1 cellular context compared by ENCODE assay signal in genomic region chr22:21629262-21630149, GRCh38.
A peak's percentile ranks its signal among the peaks of the same experiment; 100 is the strongest.
TF ChIP-seq lines count a peak whose summit lies in the region.

TSS of gene YDJC (minus strand) at chr22:21630022. CDS start at chr22:21630014, 8 bp downstream.

TF ChIP-seq in HEK293, 187 proteins besides CTCF, POLR2A, EP300 and RAD21 (continued from another document and continues in another):
- TF ChIP-seq ZNF26 (tag by site-specific recombination; IDR thresholded peaks at IDR 0.05): no peak
- TF ChIP-seq ZSCAN16 (tag by site-specific recombination; IDR thresholded peaks at IDR 0.05): no peak; the same call in 1 of the 2 replicates
- no peak for TF ChIP-seq ZNF248 (tag by site-specific recombination; IDR thresholded peaks at IDR 0.05)
- peak; percentile 53 for TF ChIP-seq INSM2 (tag by site-specific recombination; IDR thresholded peaks at IDR 0.05)
- no peak for TF ChIP-seq ZNF792 (tag by site-specific recombination; IDR thresholded peaks at IDR 0.05)
- TF ChIP-seq FEZF1 (tag by site-specific recombination; IDR thresholded peaks at IDR 0.05): no peak
- peak; percentile 56 for TF ChIP-seq ZNF600 (tag by site-specific recombination; IDR thresholded peaks at IDR 0.05)
- TF ChIP-seq ZNF37A (tag by site-specific recombination; IDR thresholded peaks at IDR 0.05): no peak
- TF ChIP-seq ZNF140 (tag by site-specific recombination; IDR thresholded peaks at IDR 0.05): no peak
- TF ChIP-seq ZBTB7A (tag by site-specific recombination; IDR thresholded peaks at IDR 0.05; ENCODE audit: low read depth): peak; percentile 45; the same call in 1 of the 2 replicates
- peak; percentile 84; the same call in 1 of the 2 replicates for TF ChIP-seq YY1 (tag by site-specific recombination; IDR thresholded peaks at IDR 0.05)
- TF ChIP-seq PATZ1 (tag by site-specific recombination; IDR thresholded peaks at IDR 0.05): peak; percentile 95
- no peak for TF ChIP-seq ZNF658 (tag by site-specific recombination; IDR thresholded peaks at IDR 0.05)
- peak; percentile 69 for TF ChIP-seq ZEB2 (tag by site-specific recombination; IDR thresholded peaks at IDR 0.05)
- no peak for TF ChIP-seq ZNF488 (tag by site-specific recombination; IDR thresholded peaks at IDR 0.05)
- 0 out of 2 replicates have a peak, but pooled peaks have one; percentile 12 for TF ChIP-seq ZNF239 (tag by site-specific recombination; IDR thresholded peaks at IDR 0.05)
- no peak for TF ChIP-seq ZNF624 (tag by site-specific recombination; IDR thresholded peaks at IDR 0.05)
- 0 out of 2 replicates have a peak, but pooled peaks have one; percentile 15 for TF ChIP-seq ZNF585B (tag by site-specific recombination; IDR thresholded peaks at IDR 0.05)
- no peak for TF ChIP-seq ZNF18 (tag by site-specific recombination; IDR thresholded peaks at IDR 0.05)
- TF ChIP-seq ZNF555 (tag by site-specific recombination; conservative IDR thresholded peaks at IDR 0.05): no peak
- TF ChIP-seq ZNF121 (tag by site-specific recombination; IDR thresholded peaks at IDR 0.05): no peak
- TF ChIP-seq ELK4 (IDR thresholded peaks at IDR 0.05; ENCODE audit: borderline replicate concordance, low read depth, low read length): no peak
- TF ChIP-seq OSR2 (tag by site-specific recombination; IDR thresholded peaks at IDR 0.05): peak; percentile 81
- TF ChIP-seq SP3 (tag by site-specific recombination; IDR thresholded peaks at IDR 0.05): peak; percentile 91
- no peak; the same call in 1 of the 2 replicates for TF ChIP-seq ZBTB10 (tag by site-specific recombination; IDR thresholded peaks at IDR 0.05)
- TF ChIP-seq ZNF518A (tag by site-specific recombination; conservative IDR thresholded peaks at IDR 0.05; ENCODE audit: low read depth): 0 out of 2 replicates have a peak, but pooled peaks have one; percentile 40
- no peak for TF ChIP-seq ZSCAN18 (tag by site-specific recombination; IDR thresholded peaks at IDR 0.05)
- TF ChIP-seq ZNF701 (tag by site-specific recombination; IDR thresholded peaks at IDR 0.05): no peak
- no peak for TF ChIP-seq ZNF16 (tag by site-specific recombination; IDR thresholded peaks at IDR 0.05; ENCODE audit: low read depth)
- peak; percentile 72 for TF ChIP-seq ZBTB8A (tag by site-specific recombination; IDR thresholded peaks at IDR 0.05)
- TF ChIP-seq HOXD13 (CRISPR knock-in tag; IDR thresholded peaks at IDR 0.05; ENCODE audit: borderline replicate concordance): no peak
- peak; percentile 98 for TF ChIP-seq ZNF692 (tag by site-specific recombination; IDR thresholded peaks at IDR 0.05)
- peak; percentile 80 for TF ChIP-seq ZFHX2 (tag by site-specific recombination; conservative IDR thresholded peaks at IDR 0.05)
- TF ChIP-seq ZBTB6 (tag by site-specific recombination; IDR thresholded peaks at IDR 0.05): peak; percentile 93
